ENCODE assay signal across 9 cellular contexts in genomic region chr2:38106420-38107182, GRCh38. TPM values are rescaled to one million over a fixed set of nuclear protein-coding genes. Genes with fewer than 3 reads are reported as not detected.
A peak's percentile ranks its signal among the peaks of the same experiment; 100 is the strongest.
DNase-seq lines count a peak whose midpoint lies in the region; ATAC-seq and TF ChIP-seq lines count a peak whose summit lies in the region.
"Had no signal": no experiment of that assay in that cellular context is flagged by ENCODE, and none has a peak within 500 bp of the region (broad histone marks: within the 10 kb centered on the region; RNA-seq: fewer than 3 reads in every experiment).

No MANE protein-coding gene starts in this region.

- peaks cover 5% of the 10 kb centered on the region for H3K27me3 ChIP-seq in CD4-positive, alpha-beta T cell (ENCODE audit: control insufficient read depth, insufficient read depth, low read length)

- no peaks in the 10 kb centered on the region for H3K36me3 Mint-ChIP-seq in CD4-positive, alpha-beta T cell (ENCODE audit: low read depth)

- intact Hi-C loops in CD4-positive, alpha-beta T cell (cut with DNase I, micrococcal nuclease): no loop called here

- DNase-seq in A172 (ENCODE audit: low spot score): peak; percentile 73
- peak; percentile 82 for DNase-seq in amniotic epithelial cell (ENCODE audit: low read depth)
- DNase-seq in kidney glomerular epithelial cell (lab: John Stamatoyannopoulos, UW): peak; percentile 60
- no peak for DNase-seq in NCI-H1694 (lab: John Stamatoyannopoulos, UW)
- DNase-seq in CD4-positive, alpha-beta T cell: no peak
- DNase-seq in NCI-H1694 treated with DMSO at 0.1 percent for 48 hours (lab: John Stamatoyannopoulos, UW): no peak

- peaks cover under 1% of the 10 kb centered on the region for H3K9me3 Mint-ChIP-seq in CD4-positive, alpha-beta T cell

- H3K27ac Mint-ChIP-seq in CD4-positive, alpha-beta T cell: no peak overlapping the region

- CTCF ChIA-PET in CD4-positive, alpha-beta T cell (lab: Charles Lee): no interaction called here

- no peak for TF ChIP-seq CTCF in CD4-positive, alpha-beta T cell (IDR thresholded peaks at IDR 0.05)

- no peaks in the 10 kb centered on the region for H3K9me3 ChIP-seq in CD4-positive, alpha-beta T cell (ENCODE audit: control insufficient read depth, low read length)

- no peak overlapping the region for H3K27ac ChIP-seq in CD4-positive, alpha-beta T cell (ENCODE audit: low read depth, low read length)
- H3K27ac ChIP-seq: VCaP had no signal

- POLR2A ChIA-PET in CD4-positive, alpha-beta T cell (lab: Charles Lee): no interaction called here

- no peaks in the 10 kb centered on the region for H3K4me1 Mint-ChIP-seq in CD4-positive, alpha-beta T cell (ENCODE audit: low read depth)

- H3K4me3 Mint-ChIP-seq in CD4-positive, alpha-beta T cell: no peak overlapping the region

- peaks cover 42% of the 10 kb centered on the region for H3K27me3 Mint-ChIP-seq in CD4-positive, alpha-beta T cell

- ATAC-seq in HG03095 (IDR thresholded peaks at IDR 0.05; ENCODE audit: unreplicated experiment): peak; percentile 65
- no peak for ATAC-seq in HG02973 (IDR thresholded peaks at IDR 0.05; ENCODE audit: unreplicated experiment)
- ATAC-seq in CD4-positive, alpha-beta T cell (ENCODE audit: poor library complexity): no peak

RNA-seq across cellular contexts. Expression of gene CYP1B1, which starts 30.6 kb away (rescaled TPM):
- 0.31 and 0.38 TPM in 2 replicates for total RNA-seq in A172 (2014; rRNA removed; shearing (Covaris generic))
- under 1 TPM; 0.14 to 0.17 TPM for total RNA-seq in CD4-positive, alpha-beta T cell

Comparison
In these comparisons a context has a peak if more than half of its experiments do, and no peak if none do; other contexts are left out.
1. DNase-seq: peak in A172 (single experiment), amniotic epithelial cell (single experiment) and kidney glomerular epithelial cell (single experiment); none in NCI-H1694 (single experiment), CD4-positive, alpha-beta T cell (0 of 10) and NCI-H1694 treated with DMSO at 0.1 percent for 48 hours (single experiment).